Comparison of ENCODE assay signal across 28 cellular contexts in genomic region chr6:108710560-108710959, GRCh38.
"Had no signal": no experiment of that assay in that cellular context is flagged by ENCODE, and none has a peak within 500 bp of the region (broad histone marks: within the 10 kb centered on the region; RNA-seq: fewer than 3 reads in every experiment).

No MANE protein-coding gene starts in this region.

- H3K4me3 Mint-ChIP-seq: activated CD4-positive, alpha-beta memory T cell treated with anti-CD3 and anti-CD28 coated beads, Interleukin-2, amount 10 ng/mL, durations not matched to agents 7 days and 5 days; activated CD4-positive, alpha-beta T cell treated with anti-CD3 and anti-CD28 coated beads, Interleukin-2, amount 10 ng/mL, durations not matched to agents 7 days and 5 days; activated naive CD4-positive, alpha-beta T cell treated with anti-CD3 and anti-CD28 coated beads, Interleukin-2, amount 50 U/mL, for 24 hours; activated T-cell treated with anti-CD3 and anti-CD28 coated beads, Interleukin-2, amount 50 U/mL, for 24 hours; central memory CD8-positive, alpha-beta T cell; dendritic cell treated with granulocyte-macrophage colony-stimulating factor and Interleukin-4, amounts not matched to agents 40 ng/mL and 50 ng/mL, for 4 days; immature natural killer cell; naive thymus-derived CD4-positive, alpha-beta T cell; neural progenitor cell; stimulated activated effector memory CD8-positive, alpha-beta T cell treated with anti-CD3 and anti-CD28 coated beads, Interleukin-12 subunit alpha, Interleukin-12 subunit beta, amount 100 ng/mL, for 72 hours; stimulated activated naive CD8-positive, alpha-beta T cell treated with anti-CD3 and anti-CD28 coated beads, Interleukin-15, Interleukin-2, amounts not matched to agents 100 ng/mL and 50 ng/mL, for 24 hours; WTC11 had no signal

- H3K27ac ChIP-seq: gastrocnemius medialis, left lung, lower lobe of right lung, neural progenitor cell had no signal

- H2AFZ ChIP-seq: neural progenitor cell had no signal

- H3K9me3 ChIP-seq: breast epithelium, gastrocnemius medialis, left lung, lower lobe of right lung had no signal

- H3K4me2 ChIP-seq: neural progenitor cell had no signal

- FAIRE-seq: small intestine had no signal

- ATAC-seq: gastrocnemius medialis; left lung; lower lobe of right lung; naive thymus-derived CD4-positive, alpha-beta T cell; sciatic nerve; stimulated activated effector memory CD8-positive, alpha-beta T cell treated with anti-CD3 and anti-CD28 coated beads, Interleukin-12 subunit alpha, Interleukin-12 subunit beta, amount 100 ng/mL, for 72 hours; WTC11 had no signal

- H3K9me3 Mint-ChIP-seq: activated CD4-positive, alpha-beta T cell treated with anti-CD3 and anti-CD28 coated beads, Interleukin-2, amount 10 ng/mL, durations not matched to agents 7 days and 5 days; activated naive CD4-positive, alpha-beta T cell treated with anti-CD3 and anti-CD28 coated beads, Interleukin-2, amount 50 U/mL, for 24 hours; activated T-cell treated with anti-CD3 and anti-CD28 coated beads, Interleukin-2, amount 50 U/mL, for 24 hours; central memory CD8-positive, alpha-beta T cell; dendritic cell treated with granulocyte-macrophage colony-stimulating factor and Interleukin-4, amounts not matched to agents 40 ng/mL and 50 ng/mL, for 4 days; immature natural killer cell; neural progenitor cell; stimulated activated effector memory CD8-positive, alpha-beta T cell treated with anti-CD3 and anti-CD28 coated beads, Interleukin-12 subunit alpha, Interleukin-12 subunit beta, amount 100 ng/mL, for 72 hours; stimulated activated naive CD8-positive, alpha-beta T cell treated with anti-CD3 and anti-CD28 coated beads, Interleukin-15, Interleukin-2, amounts not matched to agents 100 ng/mL and 50 ng/mL, for 24 hours; WTC11 had no signal

- H3K27me3 ChIP-seq: breast epithelium, gastrocnemius medialis, left lung, neural progenitor cell had no signal

- H3K27me3 Mint-ChIP-seq: activated CD4-positive, alpha-beta memory T cell treated with anti-CD3 and anti-CD28 coated beads, Interleukin-2, amount 10 ng/mL, durations not matched to agents 7 days and 5 days; activated naive CD4-positive, alpha-beta T cell treated with anti-CD3 and anti-CD28 coated beads, Interleukin-2, amount 50 U/mL, for 24 hours; activated T-cell treated with anti-CD3 and anti-CD28 coated beads, Interleukin-2, amount 50 U/mL, for 24 hours; central memory CD8-positive, alpha-beta T cell; naive thymus-derived CD4-positive, alpha-beta T cell; stimulated activated naive CD8-positive, alpha-beta T cell treated with anti-CD3 and anti-CD28 coated beads, Interleukin-15, Interleukin-2, amounts not matched to agents 100 ng/mL and 50 ng/mL, for 24 hours had no signal

- H3K9ac ChIP-seq: neural progenitor cell had no signal

- H3K4me3 ChIP-seq: breast epithelium, gastrocnemius medialis, left lung, lower lobe of right lung, neural progenitor cell had no signal

- H3K36me3 Mint-ChIP-seq: activated naive CD4-positive, alpha-beta T cell treated with anti-CD3 and anti-CD28 coated beads, Interleukin-2, amount 50 U/mL, for 24 hours; immature natural killer cell; naive thymus-derived CD4-positive, alpha-beta T cell; neural progenitor cell; stimulated activated effector memory CD8-positive, alpha-beta T cell treated with anti-CD3 and anti-CD28 coated beads, Interleukin-12 subunit alpha, Interleukin-12 subunit beta, amount 100 ng/mL, for 72 hours; WTC11 had no signal

- DNase-seq: activated CD4-positive, alpha-beta memory T cell treated with anti-CD3 and anti-CD28 coated beads, Interleukin-2, amount 10 ng/mL, durations not matched to agents 7 days and 5 days; activated CD4-positive, alpha-beta T cell treated with anti-CD3 and anti-CD28 coated beads for 1 hour; activated CD4-positive, alpha-beta T cell treated with anti-CD3 and anti-CD28 coated beads, Interleukin-2, amount 10 ng/mL, durations not matched to agents 7 days and 5 days; activated CD8-positive, alpha-beta memory T cell treated with anti-CD3 and anti-CD28 coated beads, Interleukin-2, amount 50 U/mL, for 48 hours; activated gamma-delta T cell; activated T-cell treated with anti-CD3 and anti-CD28 coated beads, Interleukin-2, amount 50 U/mL, for 24 hours; gastrocnemius medialis; glutamatergic neuron; hippocampal formation; immature natural killer cell; left lung; lower lobe of right lung; mesendoderm; naive thymus-derived CD4-positive, alpha-beta T cell; occipital lobe; posterior cingulate gyrus; small intestine; stimulated activated CD4-positive, alpha-beta T cell treated with anti-CD3 and anti-CD28 coated beads, Interleukin-4, amount 100 ng/mL, for 24 hours; T-helper 2 cell had no signal

- H3K36me3 ChIP-seq: breast epithelium, gastrocnemius medialis, left lung, lower lobe of right lung, neural progenitor cell had no signal

- H3K27ac Mint-ChIP-seq: activated CD4-positive, alpha-beta memory T cell treated with anti-CD3 and anti-CD28 coated beads, Interleukin-2, amount 10 ng/mL, durations not matched to agents 7 days and 5 days; activated CD4-positive, alpha-beta T cell treated with anti-CD3 and anti-CD28 coated beads, Interleukin-2, amount 10 ng/mL, durations not matched to agents 7 days and 5 days; activated naive CD4-positive, alpha-beta T cell treated with anti-CD3 and anti-CD28 coated beads, Interleukin-2, amount 50 U/mL, for 24 hours; activated T-cell treated with anti-CD3 and anti-CD28 coated beads, Interleukin-2, amount 50 U/mL, for 24 hours; dendritic cell treated with granulocyte-macrophage colony-stimulating factor and Interleukin-4, amounts not matched to agents 40 ng/mL and 50 ng/mL, for 4 days; immature natural killer cell; naive thymus-derived CD4-positive, alpha-beta T cell; neural progenitor cell; stimulated activated effector memory CD8-positive, alpha-beta T cell treated with anti-CD3 and anti-CD28 coated beads, Interleukin-12 subunit alpha, Interleukin-12 subunit beta, amount 100 ng/mL, for 72 hours; stimulated activated naive CD8-positive, alpha-beta T cell treated with anti-CD3 and anti-CD28 coated beads, Interleukin-15, Interleukin-2, amounts not matched to agents 100 ng/mL and 50 ng/mL, for 24 hours; WTC11 had no signal
